In the genomic region with DNA sequence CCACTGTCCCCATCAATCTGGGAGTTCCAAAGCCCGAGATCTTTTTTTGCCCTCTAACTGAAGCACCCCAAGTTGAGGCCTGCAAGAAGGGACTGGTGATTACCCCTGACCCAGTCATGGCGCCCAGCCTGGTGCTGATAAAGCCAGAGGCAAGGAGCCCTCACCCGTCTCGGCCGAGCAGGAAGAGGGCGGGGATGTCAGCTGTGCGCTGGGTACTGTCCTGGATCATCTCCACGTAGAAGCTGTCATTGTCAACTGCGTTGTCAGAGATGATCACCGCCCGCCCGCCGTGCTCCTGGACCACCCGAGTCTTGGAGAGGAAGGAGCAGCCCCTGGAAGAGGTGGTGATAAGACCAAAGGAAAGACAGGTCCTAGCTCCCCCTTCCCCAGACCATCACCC, we compare ENCODE assay signal across 38 cellular contexts. TPM values are rescaled to one million over a fixed set of nuclear protein-coding genes. Genes with fewer than 3 reads are reported as not detected.
"Had no signal": no experiment of that assay in that cellular context is flagged by ENCODE, and none has a peak within 500 bp of the region (broad histone marks: within the 10 kb centered on the region; RNA-seq: fewer than 3 reads in every experiment).

No MANE protein-coding gene starts in this region.

- ATAC-seq: heart left ventricle; left colon; left lung; mucosa of descending colon; naive thymus-derived CD4-positive, alpha-beta T cell; natural killer cell treated with Interleukin-12 subunit alpha and Interleukin-12 subunit beta and Interleukin-15 and Interleukin-18, amount 100 ng/mL, for 72 hours; right cardiac atrium; stimulated activated effector memory CD8-positive, alpha-beta T cell treated with anti-CD3 and anti-CD28 coated beads, Interleukin-12 subunit alpha, Interleukin-12 subunit beta, amount 100 ng/mL, for 72 hours had no signal

- H3K27ac Mint-ChIP-seq: immature natural killer cell; memory B cell; naive thymus-derived CD4-positive, alpha-beta T cell; natural killer cell treated with Interleukin-12 subunit alpha and Interleukin-12 subunit beta and Interleukin-15 and Interleukin-18, amount 100 ng/mL, for 72 hours; stimulated activated effector memory CD8-positive, alpha-beta T cell treated with anti-CD3 and anti-CD28 coated beads, Interleukin-12 subunit alpha, Interleukin-12 subunit beta, amount 100 ng/mL, for 72 hours; stimulated activated naive CD8-positive, alpha-beta T cell treated with anti-CD3 and anti-CD28 coated beads, Interleukin-15, Interleukin-2, amounts not matched to agents 100 ng/mL and 50 ng/mL, for 24 hours had no signal

- H3K9me3 Mint-ChIP-seq: immature natural killer cell; memory B cell; naive thymus-derived CD4-positive, alpha-beta T cell; natural killer cell treated with Interleukin-12 subunit alpha and Interleukin-12 subunit beta and Interleukin-15 and Interleukin-18, amount 100 ng/mL, for 72 hours; neural progenitor cell; stimulated activated effector memory CD8-positive, alpha-beta T cell treated with anti-CD3 and anti-CD28 coated beads, Interleukin-12 subunit alpha, Interleukin-12 subunit beta, amount 100 ng/mL, for 72 hours; stimulated activated naive CD8-positive, alpha-beta T cell treated with anti-CD3 and anti-CD28 coated beads, Interleukin-15, Interleukin-2, amounts not matched to agents 100 ng/mL and 50 ng/mL, for 24 hours had no signal

- H3K27me3 ChIP-seq: heart left ventricle, left lung, neural progenitor cell, neutrophil, sigmoid colon, spleen, suprapubic skin, tibial artery, uterus had no signal

- H3K9me3 ChIP-seq: heart left ventricle, left lung, mucosa of descending colon, neutrophil, prostate gland, sigmoid colon, spleen, suprapubic skin, thoracic aorta, tibial artery, uterus had no signal

- H2AFZ ChIP-seq: neural progenitor cell, parathyroid adenoma had no signal

- H3K27ac ChIP-seq: heart left ventricle, left lung, neural progenitor cell, neutrophil, parathyroid adenoma, prostate gland, sigmoid colon, spleen, suprapubic skin, thoracic aorta, tibial artery, uterus had no signal

- FAIRE-seq: islet of Langerhans, kidney, small intestine had no signal

- H3K9ac ChIP-seq: neural progenitor cell, parathyroid adenoma had no signal

- H3K4me2 ChIP-seq: neural progenitor cell had no signal

- H3K79me2 ChIP-seq: parathyroid adenoma had no signal

- H3K36me3 ChIP-seq: neural progenitor cell, prostate gland, uterus had no signal

- H3K4me3 Mint-ChIP-seq: immature natural killer cell; memory B cell; natural killer cell treated with Interleukin-12 subunit alpha and Interleukin-12 subunit beta and Interleukin-15 and Interleukin-18, amount 100 ng/mL, for 72 hours; neural progenitor cell; stimulated activated effector memory CD8-positive, alpha-beta T cell treated with anti-CD3 and anti-CD28 coated beads, Interleukin-12 subunit alpha, Interleukin-12 subunit beta, amount 100 ng/mL, for 72 hours; stimulated activated naive CD8-positive, alpha-beta T cell treated with anti-CD3 and anti-CD28 coated beads, Interleukin-15, Interleukin-2, amounts not matched to agents 100 ng/mL and 50 ng/mL, for 24 hours had no signal

- H3K4me1 ChIP-seq: prostate gland, uterus had no signal

- H3K36me3 Mint-ChIP-seq: natural killer cell treated with Interleukin-12 subunit alpha and Interleukin-12 subunit beta and Interleukin-15 and Interleukin-18, amount 100 ng/mL, for 72 hours had no signal

- H3K4me3 ChIP-seq: heart left ventricle, left lung, mucosa of descending colon, neural progenitor cell, prostate gland, sigmoid colon, spleen, suprapubic skin, thoracic aorta, tibial artery, uterus had no signal

- DNase-seq: heart left ventricle; hypothalamus; immature natural killer cell; kidney; left colon; left lung; midbrain; mucosa of descending colon; naive thymus-derived CD4-positive, alpha-beta T cell; occipital lobe; retina; right cardiac atrium; sigmoid colon; small intestine; spleen; stimulated activated CD4-positive, alpha-beta T cell treated with anti-CD3 and anti-CD28 coated beads, Interleukin-4, amount 100 ng/mL, for 24 hours; stimulated activated naive CD4-positive, alpha-beta T cell; tibial artery; trophoblast cell; uterus had no signal

- H3K27me3 Mint-ChIP-seq: memory B cell; natural killer cell treated with Interleukin-12 subunit alpha and Interleukin-12 subunit beta and Interleukin-15 and Interleukin-18, amount 100 ng/mL, for 72 hours; stimulated activated naive CD8-positive, alpha-beta T cell treated with anti-CD3 and anti-CD28 coated beads, Interleukin-15, Interleukin-2, amounts not matched to agents 100 ng/mL and 50 ng/mL, for 24 hours had no signal

RNA-seq across cellular contexts. Expression of a gene that starts 26.3 kb away (rescaled TPM):
- total RNA-seq: heart left ventricle; kidney; left lung; liver; lung microvascular endothelial cell; mesenteric fat pad; mucosa of descending colon; myocyte; naive thymus-derived CD4-positive, alpha-beta T cell; natural killer cell treated with Interleukin-12 subunit alpha and Interleukin-12 subunit beta and Interleukin-15 and Interleukin-18, amount 100 ng/mL, for 72 hours; occipital lobe; osteocyte; prostate gland; right cardiac atrium; sigmoid colon; spleen; subcutaneous adipose tissue; suprapubic skin; thoracic aorta; ureter; uterus had no signal
- polyA plus RNA-seq: heart left ventricle; immature natural killer cell; liver; naive thymus-derived CD4-positive, alpha-beta T cell; right cardiac atrium; sigmoid colon; small intestine; spleen had no signal
